3 cellular contexts compared by ENCODE assay signal in genomic region chr11:113152500-113152899, GRCh38.
TF ChIP-seq lines count a peak whose summit lies in the region.

No MANE protein-coding gene starts in this region.

TF ChIP-seq in liver, 16 proteins besides CTCF, POLR2A, EP300 and RAD21:
- TF ChIP-seq REST (IDR thresholded peaks at IDR 0.05) (peak; percentile 96), FOXA1 (IDR thresholded peaks at IDR 0.05) (no peak)

TF ChIP-seq in HepG2, 621 proteins besides CTCF, POLR2A, EP300 and RAD21 (continued from another document):
- TF ChIP-seq GMEB1 (CRISPR knock-in tag; IDR thresholded peaks at IDR 0.05; ENCODE audit: borderline replicate concordance) (no peak), CENPT (CRISPR knock-in tag; IDR thresholded peaks at IDR 0.05; ENCODE audit: low read depth) (no peak), TAF1 (CRISPR knock-in tag; IDR thresholded peaks at IDR 0.05) (no peak), MBD4 (IDR thresholded peaks at IDR 0.05; ENCODE audit: borderline replicate concordance, low read length) (no peak), TCF7 (IDR thresholded peaks at IDR 0.05; ENCODE audit: low read depth) (no peak)
TF ChIP-seq in HepG2: peak in this region for 0.

TF ChIP-seq in HEK293, 187 proteins besides CTCF, POLR2A, EP300 and RAD21 (continued from another document):
- TF ChIP-seq REST (tag by site-specific recombination; IDR thresholded peaks at IDR 0.05) = peak; percentile 70
